13 cellular contexts compared by ENCODE assay signal in the genomic region with DNA sequence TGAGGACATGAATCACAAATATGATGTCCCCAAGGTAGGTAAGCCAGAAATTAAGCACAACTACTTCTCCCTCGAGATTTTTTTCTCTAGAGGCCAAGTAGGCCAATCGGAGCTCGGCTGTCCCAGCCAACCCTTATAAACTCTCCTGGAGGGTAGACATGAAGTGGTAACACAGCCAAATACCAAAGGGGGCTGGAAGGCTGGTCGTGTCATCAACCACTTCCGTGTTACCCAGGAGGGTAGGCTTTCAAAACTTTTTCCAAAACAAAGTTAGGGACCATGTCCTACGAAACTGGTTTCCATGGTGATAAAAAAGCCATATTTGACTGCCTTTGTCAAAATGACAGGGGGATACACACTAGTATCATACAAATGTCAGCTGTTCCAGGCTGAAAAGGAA.
"Had no signal": no experiment of that assay in that cellular context is flagged by ENCODE, and none has a peak within 500 bp of the region (broad histone marks: within the 10 kb centered on the region; RNA-seq: fewer than 3 reads in every experiment).

No MANE protein-coding gene starts in this region.

- H3K36me3 ChIP-seq: neural progenitor cell had no signal

- H3K9me3 ChIP-seq: gastrocnemius medialis, spleen had no signal

- H3K27ac Mint-ChIP-seq: activated CD4-positive, alpha-beta memory T cell treated with anti-CD3 and anti-CD28 coated beads, Interleukin-2, amount 10 ng/mL, durations not matched to agents 7 days and 5 days; neural progenitor cell; T-helper 1 cell treated with Interleukin-12 subunit alpha and Interleukin-12 subunit beta and Interleukin-4 antibody, amounts not matched to agents 30 μg/mL and 1 μg/mL, for 36 hours had no signal

- H3K9me3 Mint-ChIP-seq: activated CD4-positive, alpha-beta memory T cell treated with anti-CD3 and anti-CD28 coated beads, Interleukin-2, amount 10 ng/mL, durations not matched to agents 7 days and 5 days; T-helper 1 cell treated with Interleukin-12 subunit alpha and Interleukin-12 subunit beta and Interleukin-4 antibody, amounts not matched to agents 30 μg/mL and 1 μg/mL, for 36 hours had no signal

- H3K4me3 ChIP-seq: gastrocnemius medialis, neural progenitor cell, spleen had no signal

- ATAC-seq: gastrocnemius medialis had no signal

- DNase-seq: activated CD4-positive, alpha-beta memory T cell treated with anti-CD3 and anti-CD28 coated beads, Interleukin-2, amount 10 ng/mL, durations not matched to agents 7 days and 5 days; activated CD4-positive, alpha-beta T cell treated with anti-CD3 and anti-CD28 coated beads for 1 hour; activated CD8-positive, alpha-beta memory T cell treated with anti-CD3 and anti-CD28 coated beads, Interleukin-2, amount 50 U/mL, for 48 hours; activated naive CD4-positive, alpha-beta T cell treated with anti-CD3 and anti-CD28 coated beads, Interleukin-2, amount 50 U/mL, for 16 hours; amygdala; gastrocnemius medialis; SHP77 treated with DMSO at 0.1 percent for 48 hours; stimulated activated CD4-positive, alpha-beta T cell treated with anti-CD3 and anti-CD28 coated beads, Interleukin-1b, Interleukin-23, amount 100 ng/mL, for 48 hours; stimulated activated naive CD4-positive, alpha-beta T cell had no signal

- H3K27ac ChIP-seq: gastrocnemius medialis, neural progenitor cell, parathyroid adenoma, spleen had no signal

- H3K27me3 Mint-ChIP-seq: activated CD4-positive, alpha-beta memory T cell treated with anti-CD3 and anti-CD28 coated beads, Interleukin-2, amount 10 ng/mL, durations not matched to agents 7 days and 5 days had no signal

- H3K4me3 Mint-ChIP-seq: activated CD4-positive, alpha-beta memory T cell treated with anti-CD3 and anti-CD28 coated beads, Interleukin-2, amount 10 ng/mL, durations not matched to agents 7 days and 5 days; neural progenitor cell; T-helper 1 cell treated with Interleukin-12 subunit alpha and Interleukin-12 subunit beta and Interleukin-4 antibody, amounts not matched to agents 30 μg/mL and 1 μg/mL, for 36 hours had no signal

- H3K4me1 ChIP-seq: parathyroid adenoma had no signal

- H3K27me3 ChIP-seq: gastrocnemius medialis, neural progenitor cell had no signal
